In genomic region chr17:48816438-48816773, GRCh38 we compare ENCODE assay signal across 9 cellular contexts. TPM values are rescaled to one million over a fixed set of nuclear protein-coding genes. Genes with fewer than 3 reads are reported as not detected.
DNase-seq lines count a peak whose midpoint lies in the region; ATAC-seq and TF ChIP-seq lines count a peak whose summit lies in the region.
"Had no signal": no experiment of that assay in that cellular context is flagged by ENCODE, and none has a peak within 500 bp of the region (broad histone marks: within the 10 kb centered on the region; RNA-seq: fewer than 3 reads in every experiment).

No MANE protein-coding gene starts in this region.

- H3K4me1 Mint-ChIP-seq in IgD-negative memory B cell (peaks cover 8 to 15% (median 10%) of the 10 kb centered on the region in 3 donors), chondrocyte (ENCODE audit: low read depth) (peaks cover 11% of the 10 kb centered on the region)
- H3K4me1 Mint-ChIP-seq in natural killer cell treated with Interleukin-12 subunit alpha and Interleukin-12 subunit beta and Interleukin-15 and Interleukin-18, amount 100 ng/mL, for 72 hours (ENCODE audit: low read depth in 2 of 2), result peaks cover 16% of the 10 kb centered on the region in 2 donors

- no peaks in the 10 kb centered on the region for H3K36me3 Mint-ChIP-seq in IgD-negative memory B cell
- H3K36me3 Mint-ChIP-seq in chondrocyte (ENCODE audit: low read depth), result no peaks in the 10 kb centered on the region
- no peaks in the 10 kb centered on the region for H3K36me3 Mint-ChIP-seq in natural killer cell treated with Interleukin-12 subunit alpha and Interleukin-12 subunit beta and Interleukin-15 and Interleukin-18, amount 100 ng/mL, for 72 hours

- peaks cover 8% of the 10 kb centered on the region; the same call in 1 of the 2 replicates for H3K27me3 ChIP-seq in BLaER1

- peak overlapping the region; percentile 98 for H3K4me2 ChIP-seq in BLaER1

- H3K9me3 Mint-ChIP-seq in IgD-negative memory B cell, result peaks cover 0 to 1% (median 0%) of the 10 kb centered on the region in 3 donors
- H3K9me3 Mint-ChIP-seq in chondrocyte (ENCODE audit: low read depth), result no peaks in the 10 kb centered on the region
- H3K9me3 Mint-ChIP-seq in natural killer cell treated with Interleukin-12 subunit alpha and Interleukin-12 subunit beta and Interleukin-15 and Interleukin-18, amount 100 ng/mL, for 72 hours, result no peaks in the 10 kb centered on the region

- H3K4me1 ChIP-seq in BLaER1, result peaks cover 37% of the 10 kb centered on the region

- no peak for DNase-seq in chondrocyte (ENCODE audit: low spot score)
- DNase-seq in natural killer cell treated with Interleukin-12 subunit alpha and Interleukin-12 subunit beta and Interleukin-15 and Interleukin-18, amount 100 ng/mL, for 72 hours (ENCODE audit: low spot score), result no peak
- DNase-seq in activated CD4-positive, CD25-positive, alpha-beta regulatory T cell treated with anti-CD3 and anti-CD28 coated beads, Interleukin-2, amount 50 U/mL, for 72 hours, result no peak
- no peak for DNase-seq in NCI-H2081 treated with DMSO at 0.1 percent for 48 hours (lab: John Stamatoyannopoulos, UW)
- DNase-seq in NOMO-1 treated with DMSO at 0.1 percent for 48 hours (lab: John Stamatoyannopoulos, UW; ENCODE audit: unreplicated experiment), result no peak

- H4K20me1 ChIP-seq in BLaER1, result no peaks in the 10 kb centered on the region

- H3K36me3 ChIP-seq in BLaER1, result no peaks in the 10 kb centered on the region

- peak overlapping the region; percentile 10; the same call in 1 of the 2 replicates for H3K27ac ChIP-seq in BLaER1

- H3K4me3 Mint-ChIP-seq in IgD-negative memory B cell, result peak overlapping the region; percentile 46 to 95 (median 83)
- H3K4me3 Mint-ChIP-seq in chondrocyte (ENCODE audit: unreplicated experiment), result peak overlapping the region; percentile 60
- peak overlapping the region; percentile 77 for H3K4me3 Mint-ChIP-seq in natural killer cell treated with Interleukin-12 subunit alpha and Interleukin-12 subunit beta and Interleukin-15 and Interleukin-18, amount 100 ng/mL, for 72 hours

- H3K4me3 ChIP-seq in BLaER1, result peak overlapping the region; percentile 68

- H3K27me3 Mint-ChIP-seq in IgD-negative memory B cell (peaks cover 24% of the 10 kb centered on the region), chondrocyte (ENCODE audit: low read depth) (peaks cover 36% of the 10 kb centered on the region)
- peaks cover 19 to 24% of the 10 kb centered on the region in 2 donors for H3K27me3 Mint-ChIP-seq in natural killer cell treated with Interleukin-12 subunit alpha and Interleukin-12 subunit beta and Interleukin-15 and Interleukin-18, amount 100 ng/mL, for 72 hours

- TF ChIP-seq CTCF in chondrocyte (IDR thresholded peaks at IDR 0.05), result no peak

- H3K27ac Mint-ChIP-seq in IgD-negative memory B cell (no peak overlapping the region), chondrocyte (ENCODE audit: unreplicated experiment) (no peak overlapping the region)
- H3K27ac Mint-ChIP-seq in natural killer cell treated with Interleukin-12 subunit alpha and Interleukin-12 subunit beta and Interleukin-15 and Interleukin-18, amount 100 ng/mL, for 72 hours, result no peak overlapping the region

- H3K9me3 ChIP-seq in BLaER1, result no peaks in the 10 kb centered on the region

- H3K9ac ChIP-seq in BLaER1, result 0 out of 2 replicates have a peak overlapping the region, but pooled peaks have one; percentile 49

- ATAC-seq in natural killer cell treated with Interleukin-12 subunit alpha and Interleukin-12 subunit beta and Interleukin-15 and Interleukin-18, amount 100 ng/mL, for 72 hours, result no peak
- ATAC-seq in GM18870 (IDR thresholded peaks at IDR 0.05; ENCODE audit: unreplicated experiment), result no peak

RNA-seq across cellular contexts. Expression of gene TTLL6, which starts 0.6 kb away (rescaled TPM):
- polyA plus RNA-seq in IgD-negative memory B cell, result not detected
- total RNA-seq in chondrocyte, result not detected in 3 replicates
- not detected for total RNA-seq in natural killer cell treated with Interleukin-12 subunit alpha and Interleukin-12 subunit beta and Interleukin-15 and Interleukin-18, amount 100 ng/mL, for 72 hours
- total RNA-seq: pulmonary artery endothelial cell had no signal

RNA-seq across cellular contexts. Expression of gene CALCOCO2, which starts 14.4 kb away (rescaled TPM):
- polyA plus RNA-seq in IgD-negative memory B cell, result 138 TPM
- total RNA-seq in chondrocyte, result 72.4 to 97.9 TPM (median 76.5 TPM) in 3 replicates
- 100 to 1,000 TPM; 118 to 166 TPM for total RNA-seq in natural killer cell treated with Interleukin-12 subunit alpha and Interleukin-12 subunit beta and Interleukin-15 and Interleukin-18, amount 100 ng/mL, for 72 hours
